In the genomic region with DNA sequence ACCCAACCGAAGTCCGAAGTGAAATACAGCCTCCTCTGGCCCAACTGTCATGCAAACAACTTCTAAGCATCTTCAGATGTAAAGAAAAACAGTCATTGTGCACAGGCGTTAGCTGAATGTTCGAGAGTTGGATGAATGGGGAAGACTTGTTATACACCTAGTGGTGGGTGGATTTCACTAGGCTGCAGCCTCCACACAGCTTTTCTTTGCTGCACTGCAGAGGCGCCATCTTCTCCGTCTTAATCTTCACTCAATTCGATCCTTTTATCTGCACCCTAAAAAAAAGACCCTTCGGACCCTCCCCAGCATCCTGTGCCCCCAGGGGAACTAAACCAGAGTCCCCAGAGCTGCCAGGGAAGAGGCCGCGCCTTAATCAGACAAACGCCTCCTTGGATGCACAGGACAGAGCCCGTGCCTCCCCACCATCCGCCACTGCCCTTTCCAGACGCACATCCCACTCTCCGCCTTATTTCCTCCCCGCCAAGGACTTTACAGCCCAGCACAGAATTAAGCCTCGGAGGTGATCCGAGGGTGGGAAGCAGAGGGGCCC, we compare ENCODE assay signal across 8 cellular contexts. TPM values are rescaled to one million over a fixed set of nuclear protein-coding genes. Genes with fewer than 3 reads are reported as not detected.
DNase-seq lines count a peak whose midpoint lies in the region; ATAC-seq lines count a peak whose summit lies in the region.

No MANE protein-coding gene starts in this region.

- peaks cover 12 to 15% of the 10 kb centered on the region in 2 donors for H3K4me1 Mint-ChIP-seq in effector memory CD8-positive, alpha-beta T cell (ENCODE audit: low read depth in 2 of 2)

- H3K27ac Mint-ChIP-seq in effector memory CD8-positive, alpha-beta T cell = peak overlapping the region in 1 of 2 donors; percentile 62

- peak; percentile 38 to 46 for ATAC-seq in activated CD4-positive, CD25-positive, alpha-beta regulatory T cell treated with anti-CD3 and anti-CD28 coated beads, Interleukin-2, amount 50 U/mL, for 24 hours
- peak; percentile 60 for ATAC-seq in HG03060 (IDR thresholded peaks at IDR 0.05; ENCODE audit: low read depth, unreplicated experiment)
- ATAC-seq in effector memory CD8-positive, alpha-beta T cell (replicated peaks) = peak; percentile 46

- no peak for DNase-seq in activated CD4-positive, CD25-positive, alpha-beta regulatory T cell treated with anti-CD3 and anti-CD28 coated beads, Interleukin-2, amount 50 U/mL, for 72 hours
- peak; percentile 62 for DNase-seq in NCI-H2171 (lab: John Stamatoyannopoulos, UW)
- peak; percentile 36 to 43 for DNase-seq in activated CD4-positive, alpha-beta T cell treated with anti-CD3 and anti-CD28 coated beads for 4 hours
- DNase-seq in effector memory CD8-positive, alpha-beta T cell = no peak
- peak; percentile 74 to 78 for DNase-seq in lung microvascular endothelial cell (ENCODE audit: low read depth in 2 of 2)
- DNase-seq in stimulated activated CD4-positive, alpha-beta T cell treated with anti-CD3 and anti-CD28 coated beads, TNF-alpha, amount 100 ng/mL, for 4 hours (ENCODE audit: low read depth in 3 of 3) = peak in 2 of 3 experiments; percentile 2 to 18

- no peaks in the 10 kb centered on the region for H3K9me3 Mint-ChIP-seq in effector memory CD8-positive, alpha-beta T cell

- no peaks in the 10 kb centered on the region for H3K36me3 Mint-ChIP-seq in effector memory CD8-positive, alpha-beta T cell (ENCODE audit: insufficient read depth)

- H3K27me3 Mint-ChIP-seq in effector memory CD8-positive, alpha-beta T cell = peaks cover 44% of the 10 kb centered on the region in 2 donors

- peak overlapping the region; percentile 71 to 85 for H3K4me3 Mint-ChIP-seq in effector memory CD8-positive, alpha-beta T cell

RNA-seq across cellular contexts. Expression of a gene that starts 1.4 kb away (rescaled TPM):
- total RNA-seq in lung microvascular endothelial cell = 760 and 1,326 TPM in 2 replicates

Comparison
In these comparisons a context has a peak if more than half of its experiments do, and no peak if none do; other contexts are left out.
1. DNase-seq: peak in NCI-H2171 (single experiment), activated CD4-positive, alpha-beta T cell treated with anti-CD3 and anti-CD28 coated beads for 4 hours (2 of 2), lung microvascular endothelial cell (2 of 2) and stimulated activated CD4-positive, alpha-beta T cell treated with anti-CD3 and anti-CD28 coated beads, TNF-alpha, amount 100 ng/mL, for 4 hours (2 of 3); none in activated CD4-positive, CD25-positive, alpha-beta regulatory T cell treated with anti-CD3 and anti-CD28 coated beads, Interleukin-2, amount 50 U/mL, for 72 hours (single experiment) and effector memory CD8-positive, alpha-beta T cell (0 of 3).
2. Peak in every context shown above with its lines, with median percentiles within 50 percentile points of each other: ATAC-seq.